In genomic region chr17:27282054-27282501, GRCh38 we compare ENCODE assay signal across 9 cellular contexts. TPM values are rescaled to one million over a fixed set of nuclear protein-coding genes. Genes with fewer than 3 reads are reported as not detected.
DNase-seq lines count a peak whose midpoint lies in the region; ATAC-seq, FAIRE-seq and TF ChIP-seq lines count a peak whose summit lies in the region.
"Had no signal": no experiment of that assay in that cellular context is flagged by ENCODE, and none has a peak within 500 bp of the region (broad histone marks: within the 10 kb centered on the region; RNA-seq: fewer than 3 reads in every experiment).

No MANE protein-coding gene starts in this region.

- peaks cover 5% of the 10 kb centered on the region for H3K27me3 Mint-ChIP-seq in astrocyte (ENCODE audit: low read depth, unreplicated experiment)

- H3K27ac ChIP-seq in astrocyte (ENCODE audit: low read depth, low read length) (no peak overlapping the region), RWPE1 (no peak overlapping the region), small intestine (ENCODE audit: low read depth in 1 of 2, low read length in 1 of 2) (peak overlapping the region in 1 of 2 donors; percentile 63)

- no peaks in the 10 kb centered on the region for H3K9me3 Mint-ChIP-seq in astrocyte (ENCODE audit: unreplicated experiment)
- H3K9me3 Mint-ChIP-seq: nephron had no signal

- no peak overlapping the region for H3K4me2 ChIP-seq in astrocyte (ENCODE audit: low read length)

- H3K4me3 ChIP-seq in astrocyte (ENCODE audit: insufficient read depth, low read depth, low read length): no peak overlapping the region
- H3K4me3 ChIP-seq in retinal pigment epithelial cell (ENCODE audit: low read length): no peak overlapping the region
- no peak overlapping the region for H3K4me3 ChIP-seq in small intestine (ENCODE audit: low read depth in 1 of 2, low read length in 2 of 2)

- DNase-seq in astrocyte (ENCODE audit: low read depth): peak; percentile 80
- peak; percentile 80 for DNase-seq in retinal pigment epithelial cell (ENCODE audit: low read depth)
- no peak for DNase-seq in RWPE1 (ENCODE audit: low spot score)
- DNase-seq in glomerular visceral epithelial cell (ENCODE audit: extremely low spot score): no peak
- DNase-seq in NCI-H446 (lab: John Stamatoyannopoulos, UW): no peak
- no peak for DNase-seq in small intestine

- peak; percentile 73 for ATAC-seq in GM18858 (IDR thresholded peaks at IDR 0.05; ENCODE audit: unreplicated experiment)
- ATAC-seq in HG02938 (IDR thresholded peaks at IDR 0.05; ENCODE audit: unreplicated experiment): peak; percentile 84

- H3K36me3 ChIP-seq in astrocyte (ENCODE audit: insufficient read depth, low read length): no peaks in the 10 kb centered on the region
- no peaks in the 10 kb centered on the region for H3K36me3 ChIP-seq in small intestine (ENCODE audit: control insufficient read depth in 2 of 2, insufficient read depth in 2 of 2, low read length in 2 of 2)

- no peaks in the 10 kb centered on the region for H3K79me2 ChIP-seq in astrocyte (ENCODE audit: insufficient read depth, low read length)

- no peaks in the 10 kb centered on the region for H3K36me3 Mint-ChIP-seq in astrocyte (ENCODE audit: low read depth, unreplicated experiment)

- H3K27ac Mint-ChIP-seq in astrocyte (ENCODE audit: unreplicated experiment): no peak overlapping the region
- H3K27ac Mint-ChIP-seq: nephron had no signal

- H3K4me1 ChIP-seq in astrocyte (ENCODE audit: insufficient read depth, low read length) (no peaks in the 10 kb centered on the region), small intestine (ENCODE audit: control insufficient read depth in 2 of 2, insufficient read depth in 1 of 2, low read depth in 1 of 2, low read length in 1 of 2) (no peaks in the 10 kb centered on the region)

- no peak overlapping the region for H2AFZ ChIP-seq in astrocyte (ENCODE audit: low read depth, low read length)

- FAIRE-seq in astrocyte (lab: Jason Lieb, UNC): no peak
- FAIRE-seq in small intestine (lab: Jason Lieb, UNC): no peak

- TF ChIP-seq CTCF in astrocyte (IDR thresholded peaks at IDR 0.05; ENCODE audit: insufficient read depth, low read depth, low read length) (no peak), retinal pigment epithelial cell (conservative IDR thresholded peaks at IDR 0.05; ENCODE audit: low read depth, low read length) (no peak), RWPE1 (conservative IDR thresholded peaks at IDR 0.05; ENCODE audit: low read depth) (no peak)

- H3K9ac ChIP-seq in astrocyte (ENCODE audit: low read length): no peak overlapping the region

- H3K27me3 ChIP-seq in astrocyte (ENCODE audit: insufficient read depth, low read length): peaks cover 3% of the 10 kb centered on the region
- no peaks in the 10 kb centered on the region for H3K27me3 ChIP-seq in small intestine (ENCODE audit: control insufficient read depth in 2 of 2, insufficient read depth in 2 of 2, low read length in 2 of 2)

- 74 to 97% (median 88%) methylated on average over 1 of the region's 1 CpG for WGBS in small intestine, 3 donors

- no peaks in the 10 kb centered on the region for H3K9me3 ChIP-seq in astrocyte (ENCODE audit: insufficient read depth, low read depth, low read length)
- no peaks in the 10 kb centered on the region for H3K9me3 ChIP-seq in small intestine (ENCODE audit: control insufficient read depth, low read depth)

- H3K4me3 Mint-ChIP-seq in astrocyte (ENCODE audit: unreplicated experiment): no peak overlapping the region
- H3K4me3 Mint-ChIP-seq: nephron had no signal

- no peaks in the 10 kb centered on the region for H4K20me1 ChIP-seq in astrocyte (ENCODE audit: insufficient read depth, low read length)

- no peaks in the 10 kb centered on the region for H3K4me1 Mint-ChIP-seq in astrocyte (ENCODE audit: low read depth, unreplicated experiment)

- POLR2A ChIA-PET in RWPE1 (lab: Yijun Ruan, JAX; ENCODE audit: low non-redundant PET): no interaction called here

- CTCF ChIA-PET in RWPE1 (lab: Yijun Ruan, JAX): no interaction called here

RNA-seq across cellular contexts. Expression of gene WSB1, which starts 11.8 kb away (rescaled TPM):
- total RNA-seq in astrocyte: 217 and 253 TPM in 2 replicates
- polyA plus RNA-seq in small intestine: 10 to 100 TPM; 28.9 to 56.3 (median 32.2) TPM

Comparison
In these comparisons a context has a peak if more than half of its experiments do, and no peak if none do; other contexts are left out.
1. DNase-seq: peak in astrocyte (single experiment) and retinal pigment epithelial cell (single experiment); none in RWPE1 (single experiment), glomerular visceral epithelial cell (single experiment), NCI-H446 (0 of 2) and small intestine (single experiment).